In the genomic region with DNA sequence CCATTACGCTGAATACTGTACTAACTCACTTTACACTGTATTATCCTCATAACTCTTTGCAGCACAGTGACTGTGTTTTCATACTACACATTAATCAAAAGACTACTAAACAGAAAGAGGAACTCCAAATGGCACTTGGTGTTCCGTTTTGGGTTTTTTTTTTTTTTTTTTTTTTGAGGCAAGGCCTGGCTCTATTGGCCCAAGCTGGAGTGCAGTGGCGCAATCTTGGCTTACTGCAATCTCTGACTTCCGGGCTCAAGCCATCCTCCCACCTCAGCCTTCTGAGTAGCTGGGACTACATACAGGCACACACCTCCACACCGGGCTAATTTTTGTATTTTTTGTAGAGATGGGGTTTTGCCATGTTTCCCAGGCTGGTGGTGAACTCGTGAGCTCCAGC, we compare ENCODE assay signal across 8 cellular contexts. TPM values are rescaled to one million over a fixed set of nuclear protein-coding genes. Genes with fewer than 3 reads are reported as not detected.
DNase-seq lines count a peak whose midpoint lies in the region; ATAC-seq and TF ChIP-seq lines count a peak whose summit lies in the region.

No MANE protein-coding gene starts in this region.

- CTCF ChIA-PET in GM10248 (lab: Yijun Ruan, JAX) = interaction anchor here (0.7 to 2.5 kb wide), 4 partner anchors 10 to 287 kb away, joined by 3 to 19 read pairs (median 4); partner anchors contain the start of gene KLHL8

- WGBS in gastroesophageal sphincter (ENCODE audit: low coverage in 1 of 2), 2 donors = 66 to 74% methylated on average over 4 to 5 of the region's 6 CpGs

- no peaks in the 10 kb centered on the region for H3K9me3 ChIP-seq in gastroesophageal sphincter

- no peak overlapping the region for H3K27ac ChIP-seq in gastroesophageal sphincter

- peak; percentile 77 for ATAC-seq in GM21526 (IDR thresholded peaks at IDR 0.05; ENCODE audit: low FRiP score, unreplicated experiment)
- peak; percentile 53 for ATAC-seq in gastroesophageal sphincter

- peak; percentile 54 for DNase-seq in GM10248 (ENCODE audit: extremely low spot score)
- peak; percentile 97 for DNase-seq in KBM-7
- DNase-seq in NCI-H526 (lab: John Stamatoyannopoulos, UW) = no peak
- DNase-seq in middle frontal gyrus (ENCODE audit: extremely low spot score, low spot score) = no peak
- no peak for DNase-seq in NCI-H526 treated with DMSO at 0.1 percent for 48 hours (lab: John Stamatoyannopoulos, UW)
- no peak for DNase-seq in activated CD4-positive, alpha-beta T cell treated with anti-CD3 and anti-CD28 coated beads for 1 hour

- TF ChIP-seq EP300 in gastroesophageal sphincter (IDR thresholded peaks at IDR 0.05) = no peak

- no peaks in the 10 kb centered on the region for H3K36me3 ChIP-seq in gastroesophageal sphincter

- no peak overlapping the region for H3K4me3 ChIP-seq in gastroesophageal sphincter

- no peak for TF ChIP-seq POLR2A in gastroesophageal sphincter (IDR thresholded peaks at IDR 0.05)

- H3K27me3 ChIP-seq in gastroesophageal sphincter = no peaks in the 10 kb centered on the region

- H3K4me1 ChIP-seq in gastroesophageal sphincter = peaks cover 0 to 24% (median 9%) of the 10 kb centered on the region in 3 donors

- no peak for TF ChIP-seq CTCF in GM10248 (IDR thresholded peaks at IDR 0.05; ENCODE audit: control extremely low read depth, extremely low read depth, low read depth, missing control alignments)
- no peak for TF ChIP-seq CTCF in gastroesophageal sphincter (IDR thresholded peaks at IDR 0.05)

- in situ Hi-C loops in KBM-7 (cut with MboI; ENCODE audit: low pct_unique_long_range_greater_than_20kb, low sequenced_read_pairs) = no loop called here

- POLR2A ChIA-PET in GM10248 (lab: Yijun Ruan, JAX) = interaction anchor here (0.6 to 1.1 kb wide), 2 partner anchors 10 to 247 kb away, joined by 4 to 5 read pairs; no protein-coding TSS in a partner anchor

RNA-seq across cellular contexts. Expression of gene KLHL8, which starts 10.7 kb away (rescaled TPM):
- 10 to 100 TPM in 3 of 4 donors, 1 to 10 TPM in 1; 9.1 to 17.6 (median 13.0) TPM for total RNA-seq in gastroesophageal sphincter

Comparison
In these comparisons a context has a peak if more than half of its experiments do, and no peak if none do; other contexts are left out.
1. DNase-seq: peak in GM10248 (single experiment) and KBM-7 (single experiment); none in NCI-H526 (0 of 2), middle frontal gyrus (single experiment), NCI-H526 treated with DMSO at 0.1 percent for 48 hours (single experiment) and activated CD4-positive, alpha-beta T cell treated with anti-CD3 and anti-CD28 coated beads for 1 hour (single experiment).